18 cellular contexts compared by ENCODE assay signal in genomic region chr1:17675681-17676243, GRCh38.
"Had no signal": no experiment of that assay in that cellular context is flagged by ENCODE, and none has a peak within 500 bp of the region (broad histone marks: within the 10 kb centered on the region; RNA-seq: fewer than 3 reads in every experiment).

No MANE protein-coding gene starts in this region.

- H3K27me3 ChIP-seq: esophagus muscularis mucosa, hepatocyte, transverse colon had no signal

- H2AFZ ChIP-seq: hepatocyte had no signal

- DNase-seq: activated CD4-positive, alpha-beta memory T cell treated with anti-CD3 and anti-CD28 coated beads for 36 hours; activated CD4-positive, alpha-beta T cell treated with anti-CD3 and anti-CD28 coated beads for 4 hours; activated gamma-delta T cell treated with Interleukin-2 at 50 U/mL for 16 hours; activated T-cell treated with anti-CD3 and anti-CD28 coated beads for 4 hours; cerebellar nuclear complex; cortex of kidney; effector CD8-positive, alpha-beta T cell; midbrain; occipital lobe; transverse colon had no signal

- H3K4me3 ChIP-seq: esophagus muscularis mucosa, hepatocyte, lung, skin epidermis, transverse colon had no signal

- H3K36me3 Mint-ChIP-seq: activated CD4-positive, alpha-beta memory T cell treated with anti-CD3 and anti-CD28 coated beads for 36 hours; activated naive CD8-positive, alpha-beta T cell had no signal

- H3K4me3 Mint-ChIP-seq: activated CD4-positive, alpha-beta memory T cell treated with anti-CD3 and anti-CD28 coated beads for 36 hours; activated naive CD8-positive, alpha-beta T cell; activated T-helper 1 cell treated with anti-CD3 and anti-CD28 coated beads, Interleukin-12 subunit alpha, Interleukin-12 subunit beta, Interleukin-2, Interleukin-4 antibody, amounts not matched to agents 30 ng/mL and 10 ng/mL and 1 ng/mL, durations not matched to agents 14 hours and 24 hours and 36 hours; nephron; stimulated activated naive CD8-positive, alpha-beta T cell treated with anti-CD3 and anti-CD28 coated beads, Interleukin-15, Interleukin-2, amounts not matched to agents 100 ng/mL and 50 ng/mL, for 24 hours had no signal

- H3K27ac ChIP-seq: esophagus muscularis mucosa, hepatocyte, skin epidermis, transverse colon had no signal

- H3K27ac Mint-ChIP-seq: activated CD4-positive, alpha-beta memory T cell treated with anti-CD3 and anti-CD28 coated beads for 36 hours; activated naive CD8-positive, alpha-beta T cell; activated T-helper 1 cell treated with anti-CD3 and anti-CD28 coated beads, Interleukin-12 subunit alpha, Interleukin-12 subunit beta, Interleukin-2, Interleukin-4 antibody, amounts not matched to agents 30 ng/mL and 10 ng/mL and 1 ng/mL, durations not matched to agents 14 hours and 24 hours and 36 hours; stimulated activated naive CD8-positive, alpha-beta T cell treated with anti-CD3 and anti-CD28 coated beads, Interleukin-15, Interleukin-2, amounts not matched to agents 100 ng/mL and 50 ng/mL, for 24 hours had no signal

- H3K9me3 ChIP-seq: esophagus muscularis mucosa, transverse colon had no signal

- H3K9me3 Mint-ChIP-seq: activated CD4-positive, alpha-beta memory T cell treated with anti-CD3 and anti-CD28 coated beads for 36 hours; activated T-helper 1 cell treated with anti-CD3 and anti-CD28 coated beads, Interleukin-12 subunit alpha, Interleukin-12 subunit beta, Interleukin-2, Interleukin-4 antibody, amounts not matched to agents 30 ng/mL and 10 ng/mL and 1 ng/mL, durations not matched to agents 14 hours and 24 hours and 36 hours; nephron; stimulated activated naive CD8-positive, alpha-beta T cell treated with anti-CD3 and anti-CD28 coated beads, Interleukin-15, Interleukin-2, amounts not matched to agents 100 ng/mL and 50 ng/mL, for 24 hours had no signal

- H3K36me3 ChIP-seq: transverse colon had no signal

- H3K27me3 Mint-ChIP-seq: activated CD4-positive, alpha-beta memory T cell treated with anti-CD3 and anti-CD28 coated beads for 36 hours; stimulated activated naive CD8-positive, alpha-beta T cell treated with anti-CD3 and anti-CD28 coated beads, Interleukin-15, Interleukin-2, amounts not matched to agents 100 ng/mL and 50 ng/mL, for 24 hours had no signal

- H3K79me2 ChIP-seq: hepatocyte had no signal

- H3K4me2 ChIP-seq: hepatocyte had no signal
